8 cellular contexts compared by ENCODE assay signal in the genomic region with DNA sequence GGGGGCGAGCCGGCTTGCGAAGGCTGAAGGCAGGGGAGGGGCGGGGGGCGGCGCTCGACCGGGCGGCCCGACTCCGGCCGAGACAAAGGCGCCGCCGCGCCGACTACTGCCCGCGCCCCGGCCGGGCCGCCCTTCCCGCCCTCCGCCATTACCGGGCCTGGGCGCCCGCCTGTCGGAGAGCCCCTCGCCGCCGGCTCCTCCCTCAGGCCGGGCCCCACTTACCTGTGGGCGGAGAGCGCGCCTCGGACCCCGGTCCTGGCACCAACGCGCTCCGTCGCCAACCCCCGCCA. TPM values are rescaled to one million over a fixed set of nuclear protein-coding genes. Genes with fewer than 3 reads are reported as not detected.
DNase-seq lines count a peak whose midpoint lies in the region; ATAC-seq and TF ChIP-seq lines count a peak whose summit lies in the region.

No MANE protein-coding gene starts in this region.

- no peak for TF ChIP-seq CTCF in AG04449 (IDR thresholded peaks at IDR 0.05; ENCODE audit: insufficient read depth, low read length, missing control alignments)

- intact Hi-C loops in Right ventricle myocardium superior (cut with DNase I): no loop called here

- POLR2A ChIA-PET in AG04449 (lab: Yijun Ruan, JAX): interaction anchor here (0.6 to 1.1 kb wide), 4 partner anchors 13 to 102 kb away, joined by 3 read pairs; no protein-coding TSS in a partner anchor

- H3K4me3 ChIP-seq in AG04449 (ENCODE audit: low read depth, low read length): peak overlapping the region; percentile 76
- peak overlapping the region; percentile 78 for H3K4me3 ChIP-seq in skeletal muscle cell (ENCODE audit: low read depth, low read length)

- DNase-seq in AG04449 (ENCODE audit: low read depth, low spot score) (no peak), Right ventricle myocardium superior (no peak), skeletal muscle cell (ENCODE audit: low read depth) (no peak), NCI-H69 (lab: John Stamatoyannopoulos, UW) (no peak), NCI-H2081 treated with DMSO at 0.1 percent for 48 hours (lab: John Stamatoyannopoulos, UW) (no peak)

- peak; percentile 47 for ATAC-seq in GM18517 (IDR thresholded peaks at IDR 0.05; ENCODE audit: unreplicated experiment)
- peak; percentile 31 for ATAC-seq in HG02943 (IDR thresholded peaks at IDR 0.05; ENCODE audit: low read depth, unreplicated experiment)
- ATAC-seq in SK-N-SH treated with all-trans-retinoic acid at 6 μM for 48 hours: peak; percentile 27
- ATAC-seq in Right ventricle myocardium superior (ENCODE audit: poor library complexity): peak; percentile 33

- CTCF ChIA-PET in AG04449 (lab: Yijun Ruan, JAX): interaction anchor here (1.0 to 2.4 kb wide), 4 partner anchors 11 to 246 kb away, joined by 3 to 13 read pairs (median 5); no protein-coding TSS in a partner anchor

TF ChIP-seq in SK-N-SH treated with all-trans-retinoic acid at 6 μM for 48 hours, 23 proteins besides CTCF, POLR2A, EP300 and RAD21:
- no peak for TF ChIP-seq BACH2 (CRISPR knock-in tag; IDR thresholded peaks at IDR 0.05; ENCODE audit: borderline replicate concordance)
- no peak for TF ChIP-seq TOX (CRISPR knock-in tag; IDR thresholded peaks at IDR 0.05; ENCODE audit: borderline replicate concordance)
- TF ChIP-seq RARB (CRISPR knock-in tag; IDR thresholded peaks at IDR 0.05): no peak
- no peak for TF ChIP-seq ESRRG (CRISPR knock-in tag; IDR thresholded peaks at IDR 0.05)
- no peak for TF ChIP-seq OSR1 (CRISPR knock-in tag; IDR thresholded peaks at IDR 0.05)
- no peak for TF ChIP-seq PPARA (CRISPR knock-in tag; IDR thresholded peaks at IDR 0.05; ENCODE audit: borderline replicate concordance)
- TF ChIP-seq, protein P1, sequence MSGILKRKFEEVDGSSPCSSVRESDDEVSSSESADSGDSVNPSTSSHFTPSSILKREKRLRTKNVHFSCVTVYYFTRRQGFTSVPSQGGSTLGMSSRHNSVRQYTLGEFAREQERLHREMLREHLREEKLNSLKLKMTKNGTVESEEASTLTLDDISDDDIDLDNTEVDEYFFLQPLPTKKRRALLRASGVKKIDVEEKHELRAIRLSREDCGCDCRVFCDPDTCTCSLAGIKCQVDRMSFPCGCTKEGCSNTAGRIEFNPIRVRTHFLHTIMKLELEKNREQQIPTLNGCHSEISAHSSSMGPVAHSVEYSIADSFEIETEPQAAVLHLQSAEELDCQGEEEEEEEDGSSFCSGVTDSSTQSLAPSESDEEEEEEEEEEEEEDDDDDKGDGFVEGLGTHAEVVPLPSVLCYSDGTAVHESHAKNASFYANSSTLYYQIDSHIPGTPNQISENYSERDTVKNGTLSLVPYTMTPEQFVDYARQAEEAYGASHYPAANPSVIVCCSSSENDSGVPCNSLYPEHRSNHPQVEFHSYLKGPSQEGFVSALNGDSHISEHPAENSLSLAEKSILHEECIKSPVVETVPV (CRISPR knock-in tag; IDR thresholded peaks at IDR 0.05): no peak
- TF ChIP-seq, protein P2, sequence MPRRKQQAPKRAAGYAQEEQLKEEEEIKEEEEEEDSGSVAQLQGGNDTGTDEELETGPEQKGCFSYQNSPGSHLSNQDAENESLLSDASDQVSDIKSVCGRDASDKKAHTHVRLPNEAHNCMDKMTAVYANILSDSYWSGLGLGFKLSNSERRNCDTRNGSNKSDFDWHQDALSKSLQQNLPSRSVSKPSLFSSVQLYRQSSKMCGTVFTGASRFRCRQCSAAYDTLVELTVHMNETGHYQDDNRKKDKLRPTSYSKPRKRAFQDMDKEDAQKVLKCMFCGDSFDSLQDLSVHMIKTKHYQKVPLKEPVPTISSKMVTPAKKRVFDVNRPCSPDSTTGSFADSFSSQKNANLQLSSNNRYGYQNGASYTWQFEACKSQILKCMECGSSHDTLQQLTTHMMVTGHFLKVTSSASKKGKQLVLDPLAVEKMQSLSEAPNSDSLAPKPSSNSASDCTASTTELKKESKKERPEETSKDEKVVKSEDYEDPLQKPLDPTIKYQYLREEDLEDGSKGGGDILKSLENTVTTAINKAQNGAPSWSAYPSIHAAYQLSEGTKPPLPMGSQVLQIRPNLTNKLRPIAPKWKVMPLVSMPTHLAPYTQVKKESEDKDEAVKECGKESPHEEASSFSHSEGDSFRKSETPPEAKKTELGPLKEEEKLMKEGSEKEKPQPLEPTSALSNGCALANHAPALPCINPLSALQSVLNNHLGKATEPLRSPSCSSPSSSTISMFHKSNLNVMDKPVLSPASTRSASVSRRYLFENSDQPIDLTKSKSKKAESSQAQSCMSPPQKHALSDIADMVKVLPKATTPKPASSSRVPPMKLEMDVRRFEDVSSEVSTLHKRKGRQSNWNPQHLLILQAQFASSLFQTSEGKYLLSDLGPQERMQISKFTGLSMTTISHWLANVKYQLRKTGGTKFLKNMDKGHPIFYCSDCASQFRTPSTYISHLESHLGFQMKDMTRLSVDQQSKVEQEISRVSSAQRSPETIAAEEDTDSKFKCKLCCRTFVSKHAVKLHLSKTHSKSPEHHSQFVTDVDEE (CRISPR knock-in tag; IDR thresholded peaks at IDR 0.05): no peak
- no peak for TF ChIP-seq ARNTL (CRISPR knock-in tag; IDR thresholded peaks at IDR 0.05; ENCODE audit: borderline replicate concordance, low read depth)
- no peak for TF ChIP-seq POU6F1 (CRISPR knock-in tag; IDR thresholded peaks at IDR 0.05; ENCODE audit: borderline replicate concordance, low read depth)

RNA-seq across cellular contexts. Expression of gene SIAH1, which starts 0.3 kb away (rescaled TPM):
- total RNA-seq in Right ventricle myocardium superior: 11.4 TPM
